Comparison of ENCODE assay signal across 1 cellular context in genomic region chrX:39309018-39309620, GRCh38.
TF ChIP-seq lines count a peak whose summit lies in the region.

No MANE protein-coding gene starts in this region.

TF ChIP-seq in GM23338, 12 proteins besides CTCF, POLR2A, EP300 and RAD21 (continued from another document):
- no peak for TF ChIP-seq ZNF462 (CRISPR knock-in tag; IDR thresholded peaks at IDR 0.05)
- no peak for TF ChIP-seq EZH2phosphoT487 (IDR thresholded peaks at IDR 0.05; ENCODE audit: unreplicated experiment)
- no peak for TF ChIP-seq STAT1 (IDR thresholded peaks at IDR 0.05; ENCODE audit: unreplicated experiment)
- TF ChIP-seq JUNB (IDR thresholded peaks at IDR 0.05; ENCODE audit: unreplicated experiment): no peak
- TF ChIP-seq ETS1 (IDR thresholded peaks at IDR 0.05): no peak
- no peak for TF ChIP-seq CREB1 (CRISPR knock-in tag; IDR thresholded peaks at IDR 0.05; ENCODE audit: low read depth)
- TF ChIP-seq ZNF331 (CRISPR knock-in tag; IDR thresholded peaks at IDR 0.05; ENCODE audit: low read depth): no peak
